In genomic region chr10:17605936-17606335, GRCh38 we compare ENCODE assay signal across 22 cellular contexts.
"Had no signal": no experiment of that assay in that cellular context is flagged by ENCODE, and none has a peak within 500 bp of the region (broad histone marks: within the 10 kb centered on the region; RNA-seq: fewer than 3 reads in every experiment).

No MANE protein-coding gene starts in this region.

- H3K4me1 ChIP-seq: colonic mucosa, esophagus squamous epithelium, foreskin keratinocyte, gastrocnemius medialis had no signal

- H3K9me3 ChIP-seq: colonic mucosa, esophagus muscularis mucosa, esophagus squamous epithelium, gastrocnemius medialis, gastroesophageal sphincter, heart left ventricle, heart right ventricle had no signal

- ATAC-seq: effector memory CD8-positive, alpha-beta T cell; esophagus mucosa; foreskin keratinocyte; gastrocnemius medialis; gastroesophageal sphincter; heart left ventricle; heart right ventricle had no signal

- H3K27ac ChIP-seq: colonic mucosa, coronary artery, dorsolateral prefrontal cortex, epithelial cell of prostate, esophagus muscularis mucosa, esophagus squamous epithelium, foreskin keratinocyte, gastrocnemius medialis, gastroesophageal sphincter, heart left ventricle, heart right ventricle had no signal

- H3K27me3 ChIP-seq: colonic mucosa, dorsolateral prefrontal cortex, esophagus muscularis mucosa, esophagus squamous epithelium, foreskin keratinocyte, gastrocnemius medialis, gastroesophageal sphincter, heart left ventricle, heart right ventricle had no signal

- H3K36me3 ChIP-seq: colonic mucosa, gastrocnemius medialis had no signal

- H3K4me3 ChIP-seq: colonic mucosa, coronary artery, dorsolateral prefrontal cortex, esophagus muscularis mucosa, esophagus squamous epithelium, gastrocnemius medialis, gastroesophageal sphincter, heart left ventricle, heart right ventricle had no signal

- DNase-seq: colonic mucosa; cortex of kidney; dorsolateral prefrontal cortex; effector CD4-positive, alpha-beta T cell; effector CD8-positive, alpha-beta T cell; effector memory CD4-positive, alpha-beta T cell; effector memory CD8-positive, alpha-beta T cell; endodermal cell; esophagus squamous epithelium; foreskin fibroblast; foreskin keratinocyte; foreskin melanocyte; gastrocnemius medialis; glutamatergic neuron; head of caudate nucleus; heart left ventricle; heart right ventricle had no signal
